Comparison of ENCODE assay signal across 13 cellular contexts in genomic region chr1:33098371-33098770, GRCh38. TPM values are rescaled to one million over a fixed set of nuclear protein-coding genes. Genes with fewer than 3 reads are reported as not detected.
DNase-seq lines count a peak whose midpoint lies in the region; ATAC-seq and TF ChIP-seq lines count a peak whose summit lies in the region.
"Had no signal": no experiment of that assay in that cellular context is flagged by ENCODE, and none has a peak within 500 bp of the region (broad histone marks: within the 10 kb centered on the region; RNA-seq: fewer than 3 reads in every experiment).

No MANE protein-coding gene starts in this region.

- H4K20me1 ChIP-seq in fibroblast of lung (ENCODE audit: control insufficient read depth, extremely low read depth, insufficient read depth, low read length), result no peaks in the 10 kb centered on the region

- no peaks in the 10 kb centered on the region for H3K79me2 ChIP-seq in fibroblast of lung (ENCODE audit: control insufficient read depth, insufficient read depth, low read length)

- H3K9me3 ChIP-seq in fibroblast of lung (ENCODE audit: control insufficient read depth, insufficient read depth, low read depth, low read length), result no peaks in the 10 kb centered on the region
- H3K9me3 ChIP-seq: BE2C, gastroesophageal sphincter, MG63 had no signal

- H3K4me2 ChIP-seq in fibroblast of lung (ENCODE audit: extremely low read depth, insufficient read depth, low read length), result no peak overlapping the region

- peak overlapping the region; percentile 100 for H3K27ac ChIP-seq in fibroblast of lung (ENCODE audit: insufficient read depth, low read length)
- H3K27ac ChIP-seq: cardiac muscle cell, gastroesophageal sphincter had no signal

- no peaks in the 10 kb centered on the region for H3K9me3 Mint-ChIP-seq in stimulated activated naive CD8-positive, alpha-beta T cell treated with anti-CD3 and anti-CD28 coated beads, Interleukin-15, Interleukin-2, amounts not matched to agents 100 ng/mL and 50 ng/mL, for 24 hours
- H3K9me3 Mint-ChIP-seq in T-helper 1 cell treated with Interleukin-12 subunit alpha and Interleukin-12 subunit beta and Interleukin-4 antibody, amounts not matched to agents 30 μg/mL and 1 μg/mL, for 36 hours, result no peaks in the 10 kb centered on the region

- H3K4me3 Mint-ChIP-seq in stimulated activated naive CD8-positive, alpha-beta T cell treated with anti-CD3 and anti-CD28 coated beads, Interleukin-15, Interleukin-2, amounts not matched to agents 100 ng/mL and 50 ng/mL, for 24 hours, result no peak overlapping the region
- peak overlapping the region; percentile 81 for H3K4me3 Mint-ChIP-seq in T-helper 1 cell treated with Interleukin-12 subunit alpha and Interleukin-12 subunit beta and Interleukin-4 antibody, amounts not matched to agents 30 μg/mL and 1 μg/mL, for 36 hours

- no peaks in the 10 kb centered on the region for H3K27me3 Mint-ChIP-seq in stimulated activated naive CD8-positive, alpha-beta T cell treated with anti-CD3 and anti-CD28 coated beads, Interleukin-15, Interleukin-2, amounts not matched to agents 100 ng/mL and 50 ng/mL, for 24 hours
- H3K27me3 Mint-ChIP-seq in T-helper 1 cell treated with Interleukin-12 subunit alpha and Interleukin-12 subunit beta and Interleukin-4 antibody, amounts not matched to agents 30 μg/mL and 1 μg/mL, for 36 hours (ENCODE audit: low read depth), result no peaks in the 10 kb centered on the region

- peaks cover 3% of the 10 kb centered on the region for H3K36me3 Mint-ChIP-seq in stimulated activated naive CD8-positive, alpha-beta T cell treated with anti-CD3 and anti-CD28 coated beads, Interleukin-15, Interleukin-2, amounts not matched to agents 100 ng/mL and 50 ng/mL, for 24 hours (ENCODE audit: low read depth)
- H3K36me3 Mint-ChIP-seq in T-helper 1 cell treated with Interleukin-12 subunit alpha and Interleukin-12 subunit beta and Interleukin-4 antibody, amounts not matched to agents 30 μg/mL and 1 μg/mL, for 36 hours (ENCODE audit: low read depth), result peaks cover 22% of the 10 kb centered on the region

- no peak overlapping the region for H2AFZ ChIP-seq in fibroblast of lung (ENCODE audit: low read length)

- DNase-seq in stimulated activated naive CD8-positive, alpha-beta T cell treated with anti-CD3 and anti-CD28 coated beads, Interleukin-15, Interleukin-2, amounts not matched to agents 100 U/mL and 50 U/mL, for 24 hours, result no peak
- DNase-seq in fibroblast of lung (ENCODE audit: low read depth in 2 of 2) (peak; percentile 12 to 67), DMS153 treated with DMSO at 0.1 percent for 48 hours (lab: John Stamatoyannopoulos, UW; ENCODE audit: unreplicated experiment) (no peak), AG20443 (ENCODE audit: low spot score) (no peak), NCI-H510A treated with DMSO at 0.1 percent for 48 hours (lab: John Stamatoyannopoulos, UW) (no peak)
- DNase-seq: activated CD4-positive, alpha-beta T cell treated with anti-CD3 and anti-CD28 coated beads for 48 hours; BE2C; MG63 had no signal

- H3K9ac ChIP-seq in fibroblast of lung (ENCODE audit: insufficient read depth, low read length), result no peak overlapping the region

- H3K27ac Mint-ChIP-seq in stimulated activated naive CD8-positive, alpha-beta T cell treated with anti-CD3 and anti-CD28 coated beads, Interleukin-15, Interleukin-2, amounts not matched to agents 100 ng/mL and 50 ng/mL, for 24 hours, result peak overlapping the region; percentile 71
- peak overlapping the region; percentile 96 for H3K27ac Mint-ChIP-seq in T-helper 1 cell treated with Interleukin-12 subunit alpha and Interleukin-12 subunit beta and Interleukin-4 antibody, amounts not matched to agents 30 μg/mL and 1 μg/mL, for 36 hours

- H3K27me3 ChIP-seq in fibroblast of lung (ENCODE audit: control insufficient read depth, insufficient read depth, low read length), result no peaks in the 10 kb centered on the region
- H3K27me3 ChIP-seq: BE2C, cardiac muscle cell, gastroesophageal sphincter, MG63 had no signal

- H3K4me1 ChIP-seq in fibroblast of lung (ENCODE audit: control insufficient read depth, extremely low read depth, insufficient read depth, low read length), result peaks cover 20% of the 10 kb centered on the region
- H3K4me1 ChIP-seq: BE2C, gastroesophageal sphincter had no signal

- no peak for TF ChIP-seq CTCF in fibroblast of lung (conservative IDR thresholded peaks at IDR 0.05 in 1 of 2, IDR thresholded peaks at IDR 0.05 in 1 of 2; ENCODE audit: low read depth in 1 of 2, low read length in 2 of 2)

- no peaks in the 10 kb centered on the region for H3K36me3 ChIP-seq in fibroblast of lung (ENCODE audit: control insufficient read depth, insufficient read depth, low read length)
- H3K36me3 ChIP-seq: BE2C, cardiac muscle cell, MG63 had no signal

- ATAC-seq in stimulated activated naive CD8-positive, alpha-beta T cell treated with anti-CD3 and anti-CD28 coated beads, Interleukin-15, Interleukin-2, amounts not matched to agents 100 U/mL and 50 U/mL, for 24 hours, result no peak
- ATAC-seq in HG03469 (IDR thresholded peaks at IDR 0.05; ENCODE audit: unreplicated experiment), result no peak
- ATAC-seq: gastroesophageal sphincter had no signal

- H3K4me1 Mint-ChIP-seq in stimulated activated naive CD8-positive, alpha-beta T cell treated with anti-CD3 and anti-CD28 coated beads, Interleukin-15, Interleukin-2, amounts not matched to agents 100 ng/mL and 50 ng/mL, for 24 hours (ENCODE audit: low read depth), result peaks cover 34% of the 10 kb centered on the region
- H3K4me1 Mint-ChIP-seq in T-helper 1 cell treated with Interleukin-12 subunit alpha and Interleukin-12 subunit beta and Interleukin-4 antibody, amounts not matched to agents 30 μg/mL and 1 μg/mL, for 36 hours (ENCODE audit: low read depth), result peaks cover 62% of the 10 kb centered on the region

- H3K4me3 ChIP-seq in fibroblast of lung (replicated peaks in 1 of 4; ENCODE audit: control extremely low read depth in 1 of 4, insufficient read depth in 1 of 4, low read depth in 3 of 4, low read length in 4 of 4), result no peak overlapping the region
- H3K4me3 ChIP-seq: cardiac muscle cell, gastroesophageal sphincter, MG63 had no signal

RNA-seq across cellular contexts. Expression of gene AZIN2, which starts 17.4 kb away (rescaled TPM):
- total RNA-seq in fibroblast of lung, result 4.4 and 9.1 TPM in 2 replicates
- 2.1 and 3.2 TPM in 2 replicates for polyA plus RNA-seq in fibroblast of lung
- 2.6 and 3.0 TPM in 2 replicates for polyA plus RNA-seq in fibroblast of lung (2012)
- polyA minus RNA-seq in fibroblast of lung (ENCODE audit: low replicate concordance), result 0.85 and 7.5 TPM in 2 replicates

Comparison
In these comparisons a context has a peak if more than half of its experiments do, and no peak if none do; other contexts are left out.
1. DNase-seq: peak in fibroblast of lung (2 of 2); none in stimulated activated naive CD8-positive, alpha-beta T cell treated with anti-CD3 and anti-CD28 coated beads, Interleukin-15, Interleukin-2, amounts not matched to agents 100 U/mL and 50 U/mL, for 24 hours (single experiment), DMS153 treated with DMSO at 0.1 percent for 48 hours (single experiment), AG20443 (single experiment) and NCI-H510A treated with DMSO at 0.1 percent for 48 hours (single experiment).